ENCODE assay signal across 11 cellular contexts in genomic region chr20:56504373-56505005, GRCh38. TPM values are rescaled to one million over a fixed set of nuclear protein-coding genes. Genes with fewer than 3 reads are reported as not detected.
DNase-seq lines count a peak whose midpoint lies in the region; ATAC-seq and TF ChIP-seq lines count a peak whose summit lies in the region.
"Had no signal": no experiment of that assay in that cellular context is flagged by ENCODE, and none has a peak within 500 bp of the region (broad histone marks: within the 10 kb centered on the region; RNA-seq: fewer than 3 reads in every experiment).

No MANE protein-coding gene starts in this region.

- POLR2A ChIA-PET in CD4-positive, alpha-beta memory T cell (lab: Charles Lee; ENCODE audit: partially characterized antibody): no interaction called here

- CTCF ChIA-PET in CD4-positive, alpha-beta memory T cell (lab: Charles Lee; ENCODE audit: partially characterized antibody): no interaction called here

- no peaks in the 10 kb centered on the region for H3K36me3 ChIP-seq in CD4-positive, alpha-beta memory T cell (ENCODE audit: insufficient read depth, low read length)
- H3K36me3 ChIP-seq in right lobe of liver (peaks cover 0 to 2% (median 0%) of the 10 kb centered on the region in 4 donors), psoas muscle (ENCODE audit: insufficient read depth in 1 of 2, low read depth in 1 of 2) (peaks cover 0 to 16% of the 10 kb centered on the region in 2 donors)

- H3K9me3 Mint-ChIP-seq in CD4-positive, alpha-beta memory T cell: no peaks in the 10 kb centered on the region
- no peaks in the 10 kb centered on the region for H3K9me3 Mint-ChIP-seq in activated T-cell treated with anti-CD3 and anti-CD28 coated beads, Interleukin-2, amount 50 U/mL, for 4 hours

- H3K36me3 Mint-ChIP-seq in CD4-positive, alpha-beta memory T cell: peaks cover 3 to 19% of the 10 kb centered on the region in 2 donors
- H3K36me3 Mint-ChIP-seq in activated T-cell treated with anti-CD3 and anti-CD28 coated beads, Interleukin-2, amount 50 U/mL, for 4 hours (ENCODE audit: insufficient read depth): peaks cover 8% of the 10 kb centered on the region

- H3K4me1 ChIP-seq in CD4-positive, alpha-beta memory T cell (ENCODE audit: insufficient read depth, low read length): no peaks in the 10 kb centered on the region
- no peaks in the 10 kb centered on the region for H3K4me1 ChIP-seq in right lobe of liver
- H3K4me1 ChIP-seq in psoas muscle: no peaks in the 10 kb centered on the region
- H3K4me1 ChIP-seq: body of pancreas, parathyroid adenoma had no signal

- H3K27ac Mint-ChIP-seq in CD4-positive, alpha-beta memory T cell: peak overlapping the region in 4 of 7 donors; percentile 11 to 70 (median 22)

- TF ChIP-seq CTCF in HFF-Myc (IDR thresholded peaks at IDR 0.05; ENCODE audit: low read depth, low read length, missing control alignments) (peak; percentile 65), right lobe of liver (IDR thresholded peaks at IDR 0.05) (peak in 3 of 4 donors; percentile 23 to 28 (median 24)), psoas muscle (IDR thresholded peaks at IDR 0.05) (no peak)

- no peaks in the 10 kb centered on the region for H3K27me3 Mint-ChIP-seq in CD4-positive, alpha-beta memory T cell
- no peaks in the 10 kb centered on the region for H3K27me3 Mint-ChIP-seq in activated T-cell treated with anti-CD3 and anti-CD28 coated beads, Interleukin-2, amount 50 U/mL, for 4 hours (ENCODE audit: low read depth)

- intact Hi-C loops in CD4-positive, alpha-beta memory T cell (cut with micrococcal nuclease): no loop called here
- intact Hi-C loops in right lobe of liver (cut with DNase I): no loop called here
- intact Hi-C loops in psoas muscle (cut with DNase I): no loop called here

- peaks cover 4 to 20% (median 9%) of the 10 kb centered on the region in 4 donors for H3K4me1 Mint-ChIP-seq in CD4-positive, alpha-beta memory T cell
- peaks cover 7% of the 10 kb centered on the region for H3K4me1 Mint-ChIP-seq in activated T-cell treated with anti-CD3 and anti-CD28 coated beads, Interleukin-2, amount 50 U/mL, for 4 hours (ENCODE audit: low read depth)

- WGBS in right lobe of liver (ENCODE audit: insufficient coverage, low coverage, low lambda C conversion rate, missing lambda C conversion rate): 71% methylated on average over 9 of the region's 9 CpGs
- 84 to 91% (median 90%) methylated on average over 9 of the region's 9 CpGs for WGBS in psoas muscle, 3 donors

- peak; percentile 72 to 73 for ATAC-seq in activated T-cell treated with anti-CD3 and anti-CD28 coated beads, Interleukin-2, amount 50 U/mL, for 4 hours
- ATAC-seq in right lobe of liver: peak in 2 of 4 donors; percentile 39 to 43
- no peak for ATAC-seq in GM21825 (IDR thresholded peaks at IDR 0.05; ENCODE audit: unreplicated experiment)
- no peak for ATAC-seq in psoas muscle
- ATAC-seq in GM18861 (IDR thresholded peaks at IDR 0.05; ENCODE audit: unreplicated experiment): no peak
- ATAC-seq: body of pancreas had no signal

- no peak overlapping the region for H3K4me3 Mint-ChIP-seq in CD4-positive, alpha-beta memory T cell
- H3K4me3 Mint-ChIP-seq in activated T-cell treated with anti-CD3 and anti-CD28 coated beads, Interleukin-2, amount 50 U/mL, for 4 hours: no peak overlapping the region

- no peaks in the 10 kb centered on the region for H3K9me3 ChIP-seq in CD4-positive, alpha-beta memory T cell (ENCODE audit: control insufficient read depth in 1 of 2, low read length in 2 of 2)
- H3K9me3 ChIP-seq in right lobe of liver (no peaks in the 10 kb centered on the region), psoas muscle (no peaks in the 10 kb centered on the region)
- H3K9me3 ChIP-seq: body of pancreas had no signal

- H3K27me3 ChIP-seq in CD4-positive, alpha-beta memory T cell (ENCODE audit: insufficient read depth, low read length): no peaks in the 10 kb centered on the region
- H3K27me3 ChIP-seq in right lobe of liver (no peaks in the 10 kb centered on the region), psoas muscle (ENCODE audit: insufficient read depth in 3 of 3, low read length in 2 of 3) (no peaks in the 10 kb centered on the region)
- H3K27me3 ChIP-seq: body of pancreas had no signal

- DNase-seq in CD4-positive, alpha-beta memory T cell: peak in 2 of 5 donors; percentile 4
- DNase-seq in HFF-Myc (ENCODE audit: extremely low read depth, low read depth): no peak
- no peak for DNase-seq in activated T-cell treated with anti-CD3 and anti-CD28 coated beads, Interleukin-2, amount 50 U/mL, for 4 hours
- no peak for DNase-seq in right lobe of liver
- DNase-seq in psoas muscle: no peak
- DNase-seq in NOMO-1 treated with dmso at 0.1 percent for 144 hours (lab: John Stamatoyannopoulos, UW; ENCODE audit: unreplicated experiment): no peak
- DNase-seq: body of pancreas, NCI-H2029 treated with DMSO at 0.1 percent for 48 hours had no signal

- no peak for TF ChIP-seq POLR2A in right lobe of liver (IDR thresholded peaks at IDR 0.05)

- no peak overlapping the region for H3K4me3 ChIP-seq in CD4-positive, alpha-beta memory T cell (ENCODE audit: low read length in 2 of 2)
- H3K4me3 ChIP-seq in HFF-Myc (replicated peaks; ENCODE audit: low read depth, low read length) (no peak overlapping the region), right lobe of liver (no peak overlapping the region), psoas muscle (no peak overlapping the region)
- H3K4me3 ChIP-seq: body of pancreas had no signal

- no peak overlapping the region for H3K27ac ChIP-seq in CD4-positive, alpha-beta memory T cell (ENCODE audit: low read depth, low read length)
- no peak overlapping the region for H3K27ac ChIP-seq in right lobe of liver
- H3K27ac ChIP-seq in psoas muscle: no peak overlapping the region
- H3K27ac ChIP-seq: body of pancreas, parathyroid adenoma had no signal

RNA-seq across cellular contexts. Expression of gene FAM209A, which starts 20.1 kb away (rescaled TPM):
- 1 to 10 TPM; 4.2 to 5.4 TPM for total RNA-seq in CD4-positive, alpha-beta memory T cell
- 1 to 10 TPM in 1 of 2 donors, under 1 TPM in 1; 0.30 to 1.0 TPM for polyA plus RNA-seq in CD4-positive, alpha-beta memory T cell
- total RNA-seq in activated T-cell treated with anti-CD3 and anti-CD28 coated beads, Interleukin-2, amount 50 U/mL, for 4 hours: 1 to 10 TPM in 2 of 3 donors, under 1 TPM in 1; 0.73 to 1.4 (median 1.4) TPM
- total RNA-seq in right lobe of liver (under 1 TPM in 2 of 6 experiments, not detected in 4; 0.24 to 0.37 TPM), psoas muscle (under 1 TPM in 1 of 4 donors, not detected in 3; 0.23 TPM)
- under 1 TPM in 2 of 3 donors, not detected in 1; 0.08 to 0.38 TPM for polyA plus RNA-seq in psoas muscle
- total RNA-seq: body of pancreas had no signal

RNA-seq across cellular contexts. Expression of gene FAM209B, which starts 28.6 kb away (rescaled TPM):
- total RNA-seq in CD4-positive, alpha-beta memory T cell: 1 to 10 TPM; 2.2 TPM
- under 1 TPM; 0.32 to 0.58 TPM for polyA plus RNA-seq in CD4-positive, alpha-beta memory T cell
- total RNA-seq in activated T-cell treated with anti-CD3 and anti-CD28 coated beads, Interleukin-2, amount 50 U/mL, for 4 hours: 1 to 10 TPM in 2 of 3 donors, under 1 TPM in 1; 0.40 to 1.5 (median 1.1) TPM
- under 1 TPM in 1 of 6 experiments, not detected in 5; 0.44 TPM for total RNA-seq in right lobe of liver
- 1 to 10 TPM in 1 of 4 donors, under 1 TPM in 2, not detected in 1; 0.58 to 1.3 (median 0.66) TPM for total RNA-seq in psoas muscle
- under 1 TPM; 0.14 to 0.79 (median 0.41) TPM for polyA plus RNA-seq in psoas muscle
- total RNA-seq: body of pancreas had no signal

RNA-seq across cellular contexts. Expression of gene RTF2, which starts 36.1 kb away (rescaled TPM):
- total RNA-seq in CD4-positive, alpha-beta memory T cell: 10 to 100 TPM; 66.0 to 67.0 TPM
- 100 to 1,000 TPM; 123 to 129 TPM for polyA plus RNA-seq in CD4-positive, alpha-beta memory T cell
- 10 to 100 TPM; 74.8 to 81.3 (median 79.7) TPM for total RNA-seq in activated T-cell treated with anti-CD3 and anti-CD28 coated beads, Interleukin-2, amount 50 U/mL, for 4 hours
- total RNA-seq in right lobe of liver (10 to 100 TPM; 29.9 to 40.1 (median 32.6) TPM), psoas muscle (10 to 100 TPM; 89.0 to 93.0 (median 90.5) TPM)
- 100 to 1,000 TPM in 1 of 3 donors, 10 to 100 TPM in 2; 95.6 to 128 (median 99.9) TPM for polyA plus RNA-seq in psoas muscle

Comparison
In these comparisons a context has a peak if more than half of its experiments do, and no peak if none do; other contexts are left out.
1. ATAC-seq: peak in activated T-cell treated with anti-CD3 and anti-CD28 coated beads, Interleukin-2, amount 50 U/mL, for 4 hours (2 of 2); none in GM21825 (single experiment), psoas muscle (0 of 4) and GM18861 (single experiment).